ENCODE assay signal across 15 cellular contexts in the genomic region with DNA sequence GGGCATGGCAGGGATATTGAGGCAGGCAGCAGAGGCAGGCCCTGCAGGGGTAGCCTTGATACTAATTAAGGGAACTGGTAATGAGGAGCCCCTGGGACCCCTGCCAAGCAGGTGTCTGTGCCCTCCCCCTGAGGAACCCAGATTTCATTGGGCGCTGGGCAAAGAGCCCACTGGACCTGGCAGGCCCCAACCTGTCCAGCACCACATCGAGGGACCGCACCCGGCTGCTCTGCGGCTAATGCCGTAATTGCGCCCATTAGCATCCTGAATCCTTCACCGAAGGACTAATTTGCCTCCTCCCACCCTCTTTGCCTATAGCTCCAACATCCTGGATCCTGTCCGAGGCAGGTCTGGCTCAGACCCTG. TPM values are rescaled to one million over a fixed set of nuclear protein-coding genes. Genes with fewer than 3 reads are reported as not detected.
DNase-seq lines count a peak whose midpoint lies in the region; ATAC-seq, FAIRE-seq and TF ChIP-seq lines count a peak whose summit lies in the region.
"Had no signal": no experiment of that assay in that cellular context is flagged by ENCODE, and none has a peak within 500 bp of the region (broad histone marks: within the 10 kb centered on the region; RNA-seq: fewer than 3 reads in every experiment).

No MANE protein-coding gene starts in this region.

- peaks cover 17% of the 10 kb centered on the region for H3K4me1 ChIP-seq in right cardiac atrium (ENCODE audit: control insufficient read depth, insufficient read depth, low read length)
- H3K4me1 ChIP-seq in psoas muscle, result peaks cover 38% of the 10 kb centered on the region

- no peaks in the 10 kb centered on the region for H3K27me3 ChIP-seq in right cardiac atrium (ENCODE audit: control insufficient read depth, insufficient read depth)
- no peaks in the 10 kb centered on the region for H3K27me3 ChIP-seq in dorsolateral prefrontal cortex
- no peaks in the 10 kb centered on the region for H3K27me3 ChIP-seq in psoas muscle (ENCODE audit: insufficient read depth in 3 of 3, low read length in 2 of 3)

- H3K36me3 Mint-ChIP-seq in activated naive CD4-positive, alpha-beta T cell treated with anti-CD3 and anti-CD28 coated beads for 36 hours (ENCODE audit: low read depth), result peaks cover 21% of the 10 kb centered on the region

- no peaks in the 10 kb centered on the region for H3K9me3 ChIP-seq in right cardiac atrium (ENCODE audit: control insufficient read depth, low read length)
- H3K9me3 ChIP-seq in psoas muscle, result no peaks in the 10 kb centered on the region

- H3K9me3 Mint-ChIP-seq in activated naive CD4-positive, alpha-beta T cell treated with anti-CD3 and anti-CD28 coated beads for 36 hours, result no peaks in the 10 kb centered on the region
- H3K9me3 Mint-ChIP-seq: T-cell, type B pancreatic cell had no signal

- H3K4me3 Mint-ChIP-seq in activated naive CD4-positive, alpha-beta T cell treated with anti-CD3 and anti-CD28 coated beads for 36 hours, result no peak overlapping the region
- H3K4me3 Mint-ChIP-seq: activated CD4-positive, alpha-beta T cell treated with anti-CD3 and anti-CD28 coated beads for 36 hours; T-cell; type B pancreatic cell had no signal

- H3K4me1 Mint-ChIP-seq in activated naive CD4-positive, alpha-beta T cell treated with anti-CD3 and anti-CD28 coated beads for 36 hours (ENCODE audit: low read depth), result peaks cover 18% of the 10 kb centered on the region

- no peak for TF ChIP-seq POLR2A in GM12891 (IDR thresholded peaks at IDR 0.05; ENCODE audit: low read depth, low read length)

- CTCF ChIA-PET in activated naive CD4-positive, alpha-beta T cell treated with anti-CD3 and anti-CD28 coated beads for 36 hours (lab: Charles Lee), result interaction anchor here (0.6 to 3.3 kb wide), 4 partner anchors 9 to 61 kb away, joined by 3 to 28 read pairs (median 4); no protein-coding TSS in a partner anchor

- WGBS in right cardiac atrium, result 78% methylated on average over 9 of the region's 9 CpGs
- 63 to 76% (median 76%) methylated on average over 9 of the region's 9 CpGs for WGBS in psoas muscle, 3 donors

- H3K27me3 Mint-ChIP-seq in activated naive CD4-positive, alpha-beta T cell treated with anti-CD3 and anti-CD28 coated beads for 36 hours (ENCODE audit: low read depth), result no peaks in the 10 kb centered on the region
- H3K27me3 Mint-ChIP-seq: activated CD4-positive, alpha-beta T cell treated with anti-CD3 and anti-CD28 coated beads for 36 hours; T-cell; type B pancreatic cell had no signal

- H3K4me3 ChIP-seq in right cardiac atrium (ENCODE audit: low read length) (no peak overlapping the region), dorsolateral prefrontal cortex (no peak overlapping the region), psoas muscle (peak overlapping the region; percentile 11)

- TF ChIP-seq CTCF in dorsolateral prefrontal cortex (IDR thresholded peaks at IDR 0.05 in 54 of 56, conservative IDR thresholded peaks at IDR 0.05 in 2 of 56; ENCODE audit: low read depth in 1 of 56, partially characterized antibody in 56 of 56), result no peak
- no peak for TF ChIP-seq CTCF in psoas muscle (IDR thresholded peaks at IDR 0.05)

- H3K36me3 ChIP-seq in psoas muscle (ENCODE audit: insufficient read depth in 1 of 2, low read depth in 1 of 2), result peaks cover 0 to 48% of the 10 kb centered on the region in 2 donors

- DNase-seq in right cardiac atrium (no peak), left cardiac atrium (no peak), dorsolateral prefrontal cortex (peak in 1 of 10 donors; percentile 38), psoas muscle (no peak), NCI-H2107 (lab: John Stamatoyannopoulos, UW) (no peak), GM12891 (ENCODE audit: insufficient read length, low spot score) (no peak)
- DNase-seq in activated naive CD4-positive, alpha-beta T cell treated with anti-CD3 and anti-CD28 coated beads for 36 hours, result no peak
- DNase-seq in central memory CD4-positive, alpha-beta T cell, result no peak
- DNase-seq: activated CD4-positive, alpha-beta T cell treated with anti-CD3 and anti-CD28 coated beads for 36 hours; activated gamma-delta T cell; glutamatergic neuron had no signal

- intact Hi-C loops in right cardiac atrium (cut with DNase I), result no loop called here
- intact Hi-C loops in left cardiac atrium (cut with DNase I), result no loop called here
- intact Hi-C loops in dorsolateral prefrontal cortex (cut with DNase I), result no loop called here
- intact Hi-C loops in psoas muscle (cut with DNase I), result no loop called here
- intact Hi-C loops in activated naive CD4-positive, alpha-beta T cell treated with anti-CD3 and anti-CD28 coated beads for 36 hours (cut with micrococcal nuclease), result no loop called here

- no peak overlapping the region for H3K27ac Mint-ChIP-seq in activated naive CD4-positive, alpha-beta T cell treated with anti-CD3 and anti-CD28 coated beads for 36 hours
- H3K27ac Mint-ChIP-seq: T-cell, type B pancreatic cell had no signal

- peak overlapping the region; percentile 72 for H3K27ac ChIP-seq in right cardiac atrium (ENCODE audit: low read length)
- H3K27ac ChIP-seq in dorsolateral prefrontal cortex, result peak overlapping the region; percentile 5 to 100 (median 85)
- H3K27ac ChIP-seq in psoas muscle, result peak overlapping the region; percentile 73

- ATAC-seq in right cardiac atrium (no peak), left cardiac atrium (no peak), psoas muscle (no peak)
- ATAC-seq: activated CD4-positive, alpha-beta T cell treated with anti-CD3 and anti-CD28 coated beads for 36 hours; T-cell had no signal

- no peak for FAIRE-seq in GM12891 (lab: Jason Lieb, UNC)

TF ChIP-seq in GM12891, 5 proteins besides CTCF, POLR2A, EP300 and RAD21:
- TF ChIP-seq PAX5 (IDR thresholded peaks at IDR 0.05; ENCODE audit: insufficient read depth, low read length, severe bottlenecking), result no peak
- TF ChIP-seq TAF1 (IDR thresholded peaks at IDR 0.05; ENCODE audit: low read depth, low read length), result no peak
- TF ChIP-seq POLR2AphosphoS5 (IDR thresholded peaks at IDR 0.05; ENCODE audit: low read depth, low read length), result no peak
- no peak for TF ChIP-seq POU2F2 (IDR thresholded peaks at IDR 0.05; ENCODE audit: low read depth, low read length)
- no peak for TF ChIP-seq SPI1 (IDR thresholded peaks at IDR 0.05; ENCODE audit: low read depth, low read length)
TF ChIP-seq in GM12891: peak in this region for 0.

RNA-seq across cellular contexts. Expression of gene SEMA3B, which starts 13.7 kb away (rescaled TPM):
- total RNA-seq in right cardiac atrium (10 to 100 TPM; 19.2 to 33.9 (median 29.3) TPM), left cardiac atrium (10 to 100 TPM; 14.3 to 32.6 TPM), dorsolateral prefrontal cortex (100 to 1,000 TPM in 85 of 120 experiments, 10 to 100 TPM in 35; 36.0 to 486 (median 135) TPM), psoas muscle (1 to 10 TPM; 3.1 to 6.8 (median 4.3) TPM)
- polyA plus RNA-seq in right cardiac atrium (35.7 TPM), psoas muscle (1 to 10 TPM; 2.1 to 3.4 (median 2.2) TPM)
- under 1 TPM; 0.33 to 0.37 TPM for total RNA-seq in activated naive CD4-positive, alpha-beta T cell treated with anti-CD3 and anti-CD28 coated beads for 36 hours
- 0.35 TPM for polyA plus RNA-seq in GM12891 (2012; ENCODE audit: low read depth, missing spikeins)

RNA-seq across cellular contexts. Expression of gene GNAI2, which starts 19.2 kb away (rescaled TPM):
- total RNA-seq in right cardiac atrium, result 100 to 1,000 TPM; 129 to 149 (median 148) TPM
- polyA plus RNA-seq in right cardiac atrium, result 122 TPM
- total RNA-seq in left cardiac atrium, result 100 to 1,000 TPM; 179 to 181 TPM
- total RNA-seq in dorsolateral prefrontal cortex, result 100 to 1,000 TPM; 117 to 240 (median 161) TPM
- 10 to 100 TPM; 55.5 to 93.9 (median 74.8) TPM for total RNA-seq in psoas muscle
- polyA plus RNA-seq in psoas muscle, result 10 to 100 TPM; 39.4 to 57.6 (median 50.7) TPM
- 100 to 1,000 TPM; 272 to 276 TPM for total RNA-seq in activated naive CD4-positive, alpha-beta T cell treated with anti-CD3 and anti-CD28 coated beads for 36 hours
- 177 TPM for polyA plus RNA-seq in GM12891 (2012; ENCODE audit: low read depth, missing spikeins)

RNA-seq across cellular contexts. Expression of gene LSMEM2, which starts 23.7 kb away (rescaled TPM):
- total RNA-seq in right cardiac atrium (10 to 100 TPM in 2 of 4 donors, 1 to 10 TPM in 2; 1.4 to 15.7 (median 8.0) TPM), left cardiac atrium (1 to 10 TPM; 1.4 to 6.6 TPM), dorsolateral prefrontal cortex (1 to 10 TPM in 95 of 120 experiments, under 1 TPM in 23, not detected in 2; 0.31 to 7.4 (median 1.7) TPM), psoas muscle (10 to 100 TPM in 1 of 4 donors, 1 to 10 TPM in 2, under 1 TPM in 1; 0.84 to 13.1 (median 1.1) TPM)
- polyA plus RNA-seq in right cardiac atrium (14.6 TPM), psoas muscle (1 to 10 TPM in 1 of 3 donors, under 1 TPM in 2; 0.61 to 1.6 (median 0.66) TPM)
- total RNA-seq in activated naive CD4-positive, alpha-beta T cell treated with anti-CD3 and anti-CD28 coated beads for 36 hours, result not detected
- polyA plus RNA-seq in GM12891 (2012; ENCODE audit: low read depth, missing spikeins), result not detected
- total RNA-seq: activated CD4-positive, alpha-beta T cell treated with anti-CD3 and anti-CD28 coated beads for 36 hours; Daoy; mesenteric fat pad; T-cell had no signal

RNA-seq across cellular contexts. Expression of gene IFRD2, which starts 37.0 kb away (rescaled TPM):
- total RNA-seq in right cardiac atrium (10 to 100 TPM; 51.0 to 67.6 (median 56.9) TPM), left cardiac atrium (10 to 100 TPM; 53.1 to 68.8 TPM), dorsolateral prefrontal cortex (10 to 100 TPM; 15.0 to 46.2 (median 28.8) TPM), psoas muscle (100 to 1,000 TPM in 3 of 4 donors, 10 to 100 TPM in 1; 77.2 to 145 (median 119) TPM)
- polyA plus RNA-seq in right cardiac atrium (50.9 TPM), psoas muscle (100 to 1,000 TPM; 129 to 175 (median 151) TPM)
- total RNA-seq in activated naive CD4-positive, alpha-beta T cell treated with anti-CD3 and anti-CD28 coated beads for 36 hours, result 100 to 1,000 TPM; 117 to 125 TPM
- 42.6 TPM for polyA plus RNA-seq in GM12891 (2012; ENCODE audit: low read depth, missing spikeins)

RNA-seq across cellular contexts. Expression of gene HYAL3, which starts 44.0 kb away (rescaled TPM):
- total RNA-seq in right cardiac atrium, result 1 to 10 TPM; 1.1 to 2.4 (median 1.7) TPM
- polyA plus RNA-seq in right cardiac atrium, result 2.9 TPM
- 1 to 10 TPM; 1.7 to 1.8 TPM for total RNA-seq in left cardiac atrium
- total RNA-seq in dorsolateral prefrontal cortex, result 10 to 100 TPM in 25 of 120 experiments, 1 to 10 TPM in 95; 3.0 to 14.8 (median 8.4) TPM
- 1 to 10 TPM in 1 of 4 donors, under 1 TPM in 3; 0.28 to 2.1 (median 0.65) TPM for total RNA-seq in psoas muscle
- polyA plus RNA-seq in psoas muscle, result 1 to 10 TPM in 2 of 3 donors, under 1 TPM in 1; 0.23 to 3.4 (median 1.2) TPM
- total RNA-seq in activated naive CD4-positive, alpha-beta T cell treated with anti-CD3 and anti-CD28 coated beads for 36 hours, result under 1 TPM; 0.74 to 0.88 TPM
- polyA plus RNA-seq in GM12891 (2012; ENCODE audit: low read depth, missing spikeins), result 2.3 TPM
